ENCODE assay signal across 9 cellular contexts in the genomic region with DNA sequence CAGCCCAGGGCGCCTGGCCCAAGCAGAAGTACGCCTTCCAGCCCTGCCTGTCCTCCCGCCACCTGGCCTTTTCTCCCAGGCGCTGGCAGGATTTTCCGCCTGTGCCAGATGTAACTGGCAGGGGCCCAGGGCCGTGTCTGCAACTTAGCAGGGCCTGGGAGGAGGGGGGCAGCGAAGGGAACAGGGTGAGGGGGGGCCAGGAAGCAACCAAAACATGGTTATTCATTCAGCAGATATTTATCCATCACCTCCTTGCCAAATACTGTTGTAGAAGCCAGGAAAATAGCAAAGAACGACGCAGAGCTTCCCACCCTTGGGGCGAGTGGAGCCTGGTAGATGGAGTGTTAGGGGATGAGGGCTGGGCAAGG. TPM values are rescaled to one million over a fixed set of nuclear protein-coding genes. Genes with fewer than 3 reads are reported as not detected.
A peak's percentile ranks its signal among the peaks of the same experiment; 100 is the strongest.
DNase-seq lines count a peak whose midpoint lies in the region; ATAC-seq, FAIRE-seq and TF ChIP-seq lines count a peak whose summit lies in the region.
"Had no signal": no experiment of that assay in that cellular context is flagged by ENCODE, and none has a peak within 500 bp of the region (broad histone marks: within the 10 kb centered on the region; RNA-seq: fewer than 3 reads in every experiment).

No MANE protein-coding gene starts in this region.

- POLR2A ChIA-PET in BJ (lab: Charles Lee) = interaction anchor here (0.5 kb wide), 1 partner anchor 41 kb away, joined by 4 read pairs; no protein-coding TSS in a partner anchor

- ATAC-seq in GM19467 (IDR thresholded peaks at IDR 0.05; ENCODE audit: unreplicated experiment) = no peak

- no peaks in the 10 kb centered on the region for H3K36me3 Mint-ChIP-seq in endodermal cell (ENCODE audit: low read depth)

- no peaks in the 10 kb centered on the region for H3K9me3 Mint-ChIP-seq in endodermal cell

- TF ChIP-seq POLR2A in H54 (IDR thresholded peaks at IDR 0.05; ENCODE audit: low read depth, low read length) = no peak

- H3K36me3 ChIP-seq in BJ (ENCODE audit: control insufficient read depth, insufficient read depth, low read length) (no peaks in the 10 kb centered on the region), endodermal cell (ENCODE audit: control insufficient read depth, insufficient read depth, low read length) (no peaks in the 10 kb centered on the region)

- no peak overlapping the region for H3K27ac ChIP-seq in endodermal cell (ENCODE audit: low read depth, low read length)

- CTCF ChIA-PET in BJ (lab: Yijun Ruan, JAX) = no interaction called here

- H3K4me3 ChIP-seq in BJ (ENCODE audit: low read depth, low read length) (no peak overlapping the region), endodermal cell (ENCODE audit: low read length) (no peak overlapping the region)

- no peak overlapping the region for H3K27ac Mint-ChIP-seq in endodermal cell

- H3K4me3 Mint-ChIP-seq in endodermal cell = no peak overlapping the region

- peaks cover 28% of the 10 kb centered on the region for H3K4me1 Mint-ChIP-seq in endodermal cell

- DNase-seq in BJ (ENCODE audit: low read depth) = peak; percentile 51
- DNase-seq in NCI-H226 = peak; percentile 75
- peak; percentile 59 for DNase-seq in endodermal cell
- peak; percentile 57 for DNase-seq in myocyte (ENCODE audit: low read depth)
- DNase-seq in H54 (ENCODE audit: insufficient read length, low spot score) = no peak
- DNase-seq in SW480 (ENCODE audit: low spot score) = no peak
- DNase-seq in activated CD4-positive, alpha-beta T cell treated with anti-CD3 and anti-CD28 coated beads, Interleukin-2, amount 50 U/mL, for 4 hours = no peak

- no peak overlapping the region for H3K9ac ChIP-seq in endodermal cell (ENCODE audit: extremely low read depth, low read length, poor library complexity, severe bottlenecking)

- peaks cover 13% of the 10 kb centered on the region for H3K4me1 ChIP-seq in endodermal cell (ENCODE audit: control insufficient read depth, insufficient read depth, low read length)

- peaks cover 13% of the 10 kb centered on the region for H3K27me3 ChIP-seq in BJ (ENCODE audit: control insufficient read depth, insufficient read depth, low read length)
- no peaks in the 10 kb centered on the region for H3K27me3 ChIP-seq in endodermal cell (ENCODE audit: control insufficient read depth, insufficient read depth, low read length, poor library complexity, severe bottlenecking)

- H3K27me3 Mint-ChIP-seq in endodermal cell (ENCODE audit: insufficient read depth) = peaks cover 44% of the 10 kb centered on the region

- no peak for FAIRE-seq in H54 (lab: Jason Lieb, UNC)
- FAIRE-seq: TTC549 had no signal

- TF ChIP-seq CTCF in BJ (IDR thresholded peaks at IDR 0.05; ENCODE audit: insufficient read depth, low read depth, low read length) = no peak
- TF ChIP-seq CTCF in endodermal cell (conservative IDR thresholded peaks at IDR 0.05) = no peak

- H3K9me3 ChIP-seq in endodermal cell (ENCODE audit: control insufficient read depth, low read length) = no peaks in the 10 kb centered on the region

- 55% methylated on average over 10 of the region's 10 CpGs; no CpG with 5 or more reads in 1 of the 2 experiments for WGBS in endodermal cell (ENCODE audit: insufficient coverage in 1 of 2, insufficient read length in 1 of 2), 2 experiments

RNA-seq across cellular contexts. Expression of a gene that starts 5.6 kb away (rescaled TPM):
- polyA plus RNA-seq in BJ (2011; rRNA removed) = 0.12 and 0.26 TPM in 2 replicates
- not detected in 2 replicates for polyA minus RNA-seq in BJ (2011; rRNA and poly(A)+ RNA removed)
- 10 to 100 TPM; 13.7 to 17.3 TPM for total RNA-seq in endodermal cell
- polyA plus RNA-seq in endodermal cell (2013, experiment 1 of 2) = 1.2 TPM
- polyA plus RNA-seq in endodermal cell (2013, experiment 2 of 2) = 1.3 TPM
- total RNA-seq in myocyte = not detected in 2 replicates
- 0.44 TPM for polyA plus RNA-seq in myocyte (2012)

RNA-seq across cellular contexts. Expression of a gene that starts 38.2 kb away (rescaled TPM):
- 3.2 and 3.4 TPM in 2 replicates for polyA plus RNA-seq in BJ (2011; rRNA removed)
- 3.5 and 3.8 TPM in 2 replicates for polyA minus RNA-seq in BJ (2011; rRNA and poly(A)+ RNA removed)
- total RNA-seq in endodermal cell (1 to 10 TPM; 4.6 to 7.1 TPM), myocyte (4.0 and 4.5 TPM in 2 replicates)
- polyA plus RNA-seq in endodermal cell (2013, experiment 1 of 2) = 8.7 TPM
- polyA plus RNA-seq in endodermal cell (2013, experiment 2 of 2) = 9.9 TPM
- 3.0 TPM for polyA plus RNA-seq in myocyte (2012)

RNA-seq across cellular contexts. Expression of a gene that starts 46.1 kb away (rescaled TPM):
- polyA plus RNA-seq in BJ (2011; rRNA removed) = 0.74 and 1.0 TPM in 2 replicates
- polyA minus RNA-seq in BJ (2011; rRNA and poly(A)+ RNA removed) = 0.26 and 0.71 TPM in 2 replicates
- total RNA-seq in endodermal cell = 10 to 100 TPM; 75.0 to 80.3 TPM
- polyA plus RNA-seq in endodermal cell (2013, experiment 1 of 2) = 8.9 TPM
- 10.2 TPM for polyA plus RNA-seq in endodermal cell (2013, experiment 2 of 2)
- 0.08 TPM in 1 of 2 replicates, not detected in the other for total RNA-seq in myocyte
- polyA plus RNA-seq in myocyte (2012) = 2.8 TPM

Comparison
In these comparisons a context has a peak if more than half of its experiments do, and no peak if none do; other contexts are left out.
1. DNase-seq: peak in BJ (single experiment), NCI-H226 (single experiment), endodermal cell (single experiment) and myocyte (single experiment); none in H54 (single experiment), SW480 (single experiment) and activated CD4-positive, alpha-beta T cell treated with anti-CD3 and anti-CD28 coated beads, Interleukin-2, amount 50 U/mL, for 4 hours (0 of 2).
2. RNA of a gene that starts 5.6 kb away (total RNA-seq): 13.7 to 17.3 TPM in endodermal cell; not detected in myocyte; every median in the first group is over 10 times any median in the second.
3. RNA of a gene that starts 46.1 kb away (total RNA-seq): 75.0 to 80.3 TPM in endodermal cell; 0.08 TPM in myocyte; every median in the first group is over 10 times any median in the second.